In genomic region chr19:8459520-8460260, GRCh38 we compare ENCODE assay signal across 8 cellular contexts. TPM values are rescaled to one million over a fixed set of nuclear protein-coding genes. Genes with fewer than 3 reads are reported as not detected.
DNase-seq lines count a peak whose midpoint lies in the region; ATAC-seq, FAIRE-seq and TF ChIP-seq lines count a peak whose summit lies in the region.

No MANE protein-coding gene starts in this region.

- POLR2A ChIA-PET in GM12878 (lab: Charles Lee): interaction anchor here (1.3 kb wide), 1 partner anchor 13 kb away, joined by 5 read pairs; no protein-coding TSS in a partner anchor

- H3K9ac ChIP-seq in GM12878 (ENCODE audit: control insufficient read depth, insufficient read depth, low read length): no peak overlapping the region

- H3K79me2 ChIP-seq in GM12878 (ENCODE audit: control insufficient read depth, insufficient read depth, low read length): peaks cover 88% of the 10 kb centered on the region

- SMC1A ChIA-PET in GM12878 (lab: Charles Lee; ENCODE audit: uncharacterized antibody, unreplicated experiment): interaction anchor here (1.1 to 1.5 kb wide), 5 partner anchors 10 to 46 kb away, joined by 3 to 4 read pairs (median 3); partner anchors contain the start of gene MARCHF2

- H3K36me3 ChIP-seq in GM12878 (ENCODE audit: control insufficient read depth in 2 of 2, insufficient read depth in 2 of 2, low read length in 1 of 2) (peaks cover 21 to 59% of the 10 kb centered on the region in 2 experiments), stomach (peaks cover 32 to 54% (median 46%) of the 10 kb centered on the region in 4 donors)

- 87% methylated on average over 6 of the region's 6 CpGs for WGBS in GM12878 (ENCODE audit: insufficient coverage, insufficient replicate concordance, low lambda C conversion rate, missing lambda C conversion rate)
- 24 to 32% (median 27%) methylated on average over 6 of the region's 6 CpGs for WGBS in stomach, 5 donors

- no peak for ATAC-seq in GM12878
- ATAC-seq in HG02759 (IDR thresholded peaks at IDR 0.05; ENCODE audit: unreplicated experiment): no peak

- no peak for TF ChIP-seq POLR2A in GM12878 (IDR thresholded peaks at IDR 0.05; ENCODE audit: low read depth, low read length)
- no peak for TF ChIP-seq POLR2A in stomach (IDR thresholded peaks at IDR 0.05)

- RAD21 ChIA-PET in GM12878 (lab: Charles Lee; ENCODE audit: unreplicated experiment): no interaction called here

- BruUV-seq in GM12878 (replicated peaks; lab: Mats Ljungman, UMichigan): no TSS peak

- no peak for TF ChIP-seq EP300 in GM12878 (IDR thresholded peaks at IDR 0.05; ENCODE audit: borderline replicate concordance in 1 of 2, control insufficient read depth in 1 of 2, low read depth in 2 of 2, low read length in 2 of 2)
- no peak for TF ChIP-seq EP300 in stomach (IDR thresholded peaks at IDR 0.05)

- intact Hi-C loops in GM12878 (cut with micrococcal nuclease; ENCODE audit: unreplicated experiment) (no loop called here), stomach (cut with DNase I; ENCODE audit: low total_unique reads) (no loop called here)

- in situ Hi-C loops in GM12878 (cut with MboI): no loop called here

- TF ChIP-seq RAD21 in GM12878 (IDR thresholded peaks at IDR 0.05; ENCODE audit: insufficient read depth, low read depth, low read length): no peak

- peak overlapping the region; percentile 71; the same call in 1 of the 2 replicates for H3K4me2 ChIP-seq in GM12878 (ENCODE audit: control insufficient read depth, insufficient read depth)

- DNase-seq in HS-27A (ENCODE audit: low read depth) (peak; percentile 51), GM12878 (ENCODE audit: low read depth, low spot score) (no peak), kidney tubule cell (ENCODE audit: low spot score) (peak; percentile 70), stomach (no peak)
- DNase-seq in stimulated activated CD4-positive, alpha-beta T cell treated with anti-CD3 and anti-CD28 coated beads, Interleukin-2, amount 100 ng/mL, for 24 hours: no peak
- no peak for DNase-seq in stimulated activated CD4-positive, alpha-beta T cell treated with anti-CD3 and anti-CD28 coated beads, Interleukin-4, amount 100 ng/mL, for 24 hours
- no peak for DNase-seq in activated effector memory CD4-positive, alpha-beta T cell treated with Interleukin-2 at 50 U/mL for 16 hours

- H3K9me3 ChIP-seq in GM12878 (replicated peaks; ENCODE audit: control insufficient read depth, insufficient read depth, low read length) (no peaks in the 10 kb centered on the region), stomach (no peaks in the 10 kb centered on the region)

- no peak overlapping the region for H2AFZ ChIP-seq in GM12878 (ENCODE audit: control insufficient read depth, low read depth, low read length)

- H3K27ac ChIP-seq in GM12878 (ENCODE audit: control insufficient read depth, insufficient read depth) (no peak overlapping the region), stomach (peak overlapping the region; percentile 16 to 51 (median 47))

- peaks cover 34% of the 10 kb centered on the region for H4K20me1 ChIP-seq in GM12878 (ENCODE audit: control insufficient read depth, insufficient read depth)

- H3K4me3 ChIP-seq in GM12878 (no peak overlapping the region), stomach (peak overlapping the region in 1 of 4 donors; percentile 6)

- no peak for FAIRE-seq in GM12878 (lab: Jason Lieb, UNC)

- CTCF ChIA-PET in GM12878 (lab: Yijun Ruan, JAX): interaction anchor here (0.6 to 1.0 kb wide), 3 partner anchors 11 to 200 kb away, joined by 3 to 4 read pairs (median 4); no protein-coding TSS in a partner anchor

- TF ChIP-seq CTCF in GM12878 (IDR thresholded peaks at IDR 0.05 in 2 of 3, conservative IDR thresholded peaks at IDR 0.05 in 1 of 3; ENCODE audit: control insufficient read depth in 2 of 3, extremely low read depth in 1 of 3, insufficient read depth in 1 of 3, low read depth in 3 of 3, low read length in 3 of 3) (no peak), stomach (IDR thresholded peaks at IDR 0.05) (no peak)

- peaks cover 9% of the 10 kb centered on the region for H3K4me1 ChIP-seq in GM12878 (ENCODE audit: control insufficient read depth, insufficient read depth, low read length)
- peaks cover 56 to 85% (median 69%) of the 10 kb centered on the region in 4 donors for H3K4me1 ChIP-seq in stomach

- no peaks in the 10 kb centered on the region for H3K27me3 ChIP-seq in GM12878 (replicated peaks in 1 of 2; ENCODE audit: control insufficient read depth in 2 of 2, insufficient read depth in 2 of 2, low read length in 1 of 2)
- H3K27me3 ChIP-seq in stomach: no peaks in the 10 kb centered on the region

RNA-seq across cellular contexts. Expression of gene HNRNPM, which starts 14.9 kb away (rescaled TPM):
- total RNA-seq in GM12878 (2013; cell fraction: nucleolus; rRNA removed): 182 and 185 TPM in 2 replicates
- 127 and 175 TPM in 2 replicates for total RNA-seq in GM12878 (2014; rRNA removed)
- 146 and 155 TPM in 2 replicates for total RNA-seq in GM12878 (2014; rRNA removed; fragmentation: Illumina TruSeq; extraction: Trizol)
- 314 and 339 TPM in 2 replicates for total RNA-seq in GM12878 (2021)
- 138 TPM for polyA plus RNA-seq in GM12878 (2011; ENCODE audit: low read depth)
- polyA plus RNA-seq in GM12878 (2011; rRNA removed): 131 and 134 TPM in 2 replicates
- 149 and 253 TPM in 2 replicates for polyA plus RNA-seq in GM12878 (2011; cell fraction: cytosol; rRNA removed)
- 161 and 230 TPM in 2 replicates for polyA plus RNA-seq in GM12878 (2011; cell fraction: nucleus; rRNA removed)
- 155 and 193 TPM in 2 replicates for polyA plus RNA-seq in GM12878 (2012)
- 233 and 245 TPM in 2 replicates for polyA plus RNA-seq in GM12878 (2014; fragmentation: Illumina TruSeq; extraction: Trizol)
- polyA plus RNA-seq in GM12878 (2014; fragmentation: Nextera tagmentation; extraction: Ambion mirVana): 10 to 100 TPM; 14.3 to 35.9 TPM
- 220 and 260 TPM in 2 replicates for polyA plus RNA-seq in GM12878 (2014; rRNA removed)
- polyA plus RNA-seq in GM12878 (2016; fragmentation: Nextera tagmentation; extraction: Ambion mirVana): 100 to 1,000 TPM; 374 to 415 TPM
- 98.7 and 117 TPM in 2 replicates for polyA minus RNA-seq in GM12878 (2011; rRNA and poly(A)+ RNA removed)
- 77.2 and 93.8 TPM in 2 replicates for polyA minus RNA-seq in GM12878 (2011; cell fraction: cytosol; rRNA and poly(A)+ RNA removed)
- 66.1 and 115 TPM in 2 replicates for polyA minus RNA-seq in GM12878 (2011; cell fraction: nucleus; rRNA and poly(A)+ RNA removed)
- 100 to 1,000 TPM in 3 of 5 donors, 10 to 100 TPM in 2; 54.3 to 664 (median 107) TPM for total RNA-seq in stomach
- polyA plus RNA-seq in stomach: 100 to 1,000 TPM in 1 of 3 donors, 10 to 100 TPM in 2; 87.3 to 110 (median 90.0) TPM

RNA-seq across cellular contexts. Expression of gene PRAM1, which starts 42.8 kb away (rescaled TPM):
- total RNA-seq in GM12878 (2013; cell fraction: nucleolus; rRNA removed): 1.1 and 1.6 TPM in 2 replicates
- not detected in 2 replicates for total RNA-seq in GM12878 (2014; rRNA removed)
- total RNA-seq in GM12878 (2014; rRNA removed; fragmentation: Illumina TruSeq; extraction: Trizol): not detected in 2 replicates
- 0.08 TPM in 1 of 2 replicates, not detected in the other for total RNA-seq in GM12878 (2021)
- polyA plus RNA-seq in GM12878 (2011; ENCODE audit: low read depth): not detected
- not detected in 2 replicates for polyA plus RNA-seq in GM12878 (2011; rRNA removed)
- polyA plus RNA-seq in GM12878 (2011; cell fraction: cytosol; rRNA removed): not detected in 2 replicates
- polyA plus RNA-seq in GM12878 (2011; cell fraction: nucleus; rRNA removed): 0.18 and 0.30 TPM in 2 replicates
- polyA plus RNA-seq in GM12878 (2012): 0.10 and 0.24 TPM in 2 replicates
- 0.03 TPM in 1 of 2 replicates, not detected in the other for polyA plus RNA-seq in GM12878 (2014; fragmentation: Illumina TruSeq; extraction: Trizol)
- not detected for polyA plus RNA-seq in GM12878 (2014; fragmentation: Nextera tagmentation; extraction: Ambion mirVana)
- polyA plus RNA-seq in GM12878 (2014; rRNA removed): 0.08 and 0.49 TPM in 2 replicates
- polyA plus RNA-seq in GM12878 (2016; fragmentation: Nextera tagmentation; extraction: Ambion mirVana): not detected
- not detected in 2 replicates for polyA minus RNA-seq in GM12878 (2011; rRNA and poly(A)+ RNA removed)
- polyA minus RNA-seq in GM12878 (2011; cell fraction: cytosol; rRNA and poly(A)+ RNA removed): not detected in 2 replicates
- not detected in 2 replicates for polyA minus RNA-seq in GM12878 (2011; cell fraction: nucleus; rRNA and poly(A)+ RNA removed)
- total RNA-seq in stomach: 1 to 10 TPM in 1 of 5 donors, under 1 TPM in 1, not detected in 3; 0.37 to 1.2 TPM
- polyA plus RNA-seq in stomach: 1 to 10 TPM in 1 of 3 donors, under 1 TPM in 1, not detected in 1; 0.81 to 1.4 TPM

RNA-seq across cellular contexts. Expression of gene MARCHF2, which starts 46.6 kb away (rescaled TPM):
- 3.2 TPM in 2 replicates for total RNA-seq in GM12878 (2013; cell fraction: nucleolus; rRNA removed)
- 29.2 and 30.3 TPM in 2 replicates for total RNA-seq in GM12878 (2014; rRNA removed)
- total RNA-seq in GM12878 (2014; rRNA removed; fragmentation: Illumina TruSeq; extraction: Trizol): 7.4 TPM in 2 replicates
- total RNA-seq in GM12878 (2021): 12.3 and 14.3 TPM in 2 replicates
- polyA plus RNA-seq in GM12878 (2011; ENCODE audit: low read depth): 4.3 TPM
- polyA plus RNA-seq in GM12878 (2011; rRNA removed): 1.8 and 4.7 TPM in 2 replicates
- 11.0 and 18.5 TPM in 2 replicates for polyA plus RNA-seq in GM12878 (2011; cell fraction: cytosol; rRNA removed)
- 7.0 and 10.3 TPM in 2 replicates for polyA plus RNA-seq in GM12878 (2011; cell fraction: nucleus; rRNA removed)
- 9.5 and 13.0 TPM in 2 replicates for polyA plus RNA-seq in GM12878 (2012)
- 3.3 and 5.9 TPM in 2 replicates for polyA plus RNA-seq in GM12878 (2014; fragmentation: Illumina TruSeq; extraction: Trizol)
- 1 to 10 TPM; 1.6 to 2.8 TPM for polyA plus RNA-seq in GM12878 (2014; fragmentation: Nextera tagmentation; extraction: Ambion mirVana)
- 14.9 and 23.3 TPM in 2 replicates for polyA plus RNA-seq in GM12878 (2014; rRNA removed)
- 10 to 100 TPM; 15.5 to 16.4 TPM for polyA plus RNA-seq in GM12878 (2016; fragmentation: Nextera tagmentation; extraction: Ambion mirVana)
- polyA minus RNA-seq in GM12878 (2011; rRNA and poly(A)+ RNA removed): 2.3 and 8.2 TPM in 2 replicates
- 3.5 and 4.8 TPM in 2 replicates for polyA minus RNA-seq in GM12878 (2011; cell fraction: cytosol; rRNA and poly(A)+ RNA removed)
- polyA minus RNA-seq in GM12878 (2011; cell fraction: nucleus; rRNA and poly(A)+ RNA removed): 1.3 and 2.4 TPM in 2 replicates
- 10 to 100 TPM; 24.3 to 98.2 (median 33.4) TPM for total RNA-seq in stomach
- 10 to 100 TPM; 23.5 to 43.4 (median 38.2) TPM for polyA plus RNA-seq in stomach

RNA-seq across cellular contexts. Expression of gene ZNF414, which starts 54.3 kb away (rescaled TPM):
- total RNA-seq in GM12878 (2013; cell fraction: nucleolus; rRNA removed): 8.0 and 13.6 TPM in 2 replicates
- total RNA-seq in GM12878 (2014; rRNA removed) (4.4 and 5.3 TPM in 2 replicates), GM12878 (2014; rRNA removed; fragmentation: Illumina TruSeq; extraction: Trizol) (0.45 and 0.92 TPM in 2 replicates), GM12878 (2021) (23.7 and 26.4 TPM in 2 replicates), stomach (10 to 100 TPM in 3 of 5 donors, 1 to 10 TPM in 2; 1.8 to 28.4 (median 16.5) TPM)
- polyA plus RNA-seq in GM12878 (2011; ENCODE audit: low read depth): 5.8 TPM
- polyA plus RNA-seq in GM12878 (2011; rRNA removed) (0.26 and 1.9 TPM in 2 replicates), GM12878 (2014; fragmentation: Illumina TruSeq; extraction: Trizol) (0.94 TPM in 1 of 2 replicates, not detected in the other), GM12878 (2014; fragmentation: Nextera tagmentation; extraction: Ambion mirVana) (under 1 TPM in 1 of 2 experiments, not detected in 1; 0.16 TPM), GM12878 (2014; rRNA removed) (12.5 and 24.5 TPM in 2 replicates), GM12878 (2016; fragmentation: Nextera tagmentation; extraction: Ambion mirVana) (10 to 100 TPM in 1 of 2 experiments, 1 to 10 TPM in 1; 5.7 to 12.1 TPM), stomach (10 to 100 TPM; 19.9 to 32.7 (median 26.9) TPM)
- polyA plus RNA-seq in GM12878 (2011; cell fraction: cytosol; rRNA removed): 3.2 and 3.9 TPM in 2 replicates
- polyA plus RNA-seq in GM12878 (2011; cell fraction: nucleus; rRNA removed): 17.8 and 22.8 TPM in 2 replicates
- 15.5 and 15.9 TPM in 2 replicates for polyA plus RNA-seq in GM12878 (2012)
- 0.80 and 3.5 TPM in 2 replicates for polyA minus RNA-seq in GM12878 (2011; rRNA and poly(A)+ RNA removed)
- 5.8 and 9.2 TPM in 2 replicates for polyA minus RNA-seq in GM12878 (2011; cell fraction: cytosol; rRNA and poly(A)+ RNA removed)
- 3.1 and 6.0 TPM in 2 replicates for polyA minus RNA-seq in GM12878 (2011; cell fraction: nucleus; rRNA and poly(A)+ RNA removed)

Comparison
In these comparisons a context has a peak if more than half of its experiments do, and no peak if none do; other contexts are left out.
1. DNase-seq: peak in HS-27A (single experiment) and kidney tubule cell (single experiment); none in GM12878 (single experiment), stomach (single experiment), stimulated activated CD4-positive, alpha-beta T cell treated with anti-CD3 and anti-CD28 coated beads, Interleukin-2, amount 100 ng/mL, for 24 hours (0 of 2), stimulated activated CD4-positive, alpha-beta T cell treated with anti-CD3 and anti-CD28 coated beads, Interleukin-4, amount 100 ng/mL, for 24 hours (single experiment) and activated effector memory CD4-positive, alpha-beta T cell treated with Interleukin-2 at 50 U/mL for 16 hours (single experiment).